8 cellular contexts compared by ENCODE assay signal in genomic region chr5:79235222-79235577, GRCh38. TPM values are rescaled to one million over a fixed set of nuclear protein-coding genes. Genes with fewer than 3 reads are reported as not detected.
DNase-seq lines count a peak whose midpoint lies in the region; TF ChIP-seq lines count a peak whose summit lies in the region.

No MANE protein-coding gene starts in this region.

- POLR2A ChIA-PET in activated CD4-positive, alpha-beta T cell treated with anti-CD3 and anti-CD28 coated beads, Interleukin-2, amount 10 ng/mL, durations not matched to agents 7 days and 5 days (lab: Charles Lee), result no interaction called here
- POLR2A ChIA-PET in MCF 10A (lab: Yijun Ruan, JAX), result interaction anchor here (0.7 to 4.0 kb wide), 14 partner anchors 9 to 380 kb away, joined by 3 to 25 read pairs (median 4); partner anchors contain the start of gene HOMER1

- no peak for TF ChIP-seq CTCF in MCF 10A (IDR thresholded peaks at IDR 0.05; ENCODE audit: unreplicated experiment)

- H3K27ac Mint-ChIP-seq in activated CD4-positive, alpha-beta T cell treated with anti-CD3 and anti-CD28 coated beads, Interleukin-2, amount 10 ng/mL, durations not matched to agents 7 days and 5 days, result peak overlapping the region; percentile 96
- H3K27ac Mint-ChIP-seq in IgD-negative memory B cell (peak overlapping the region; percentile 96 to 99 (median 99)), MCF 10A (ENCODE audit: low read depth, unreplicated experiment) (peak overlapping the region; percentile 98)

- no peaks in the 10 kb centered on the region for H3K9me3 Mint-ChIP-seq in activated CD4-positive, alpha-beta T cell treated with anti-CD3 and anti-CD28 coated beads, Interleukin-2, amount 10 ng/mL, durations not matched to agents 7 days and 5 days
- no peaks in the 10 kb centered on the region for H3K9me3 Mint-ChIP-seq in IgD-negative memory B cell
- no peaks in the 10 kb centered on the region for H3K9me3 Mint-ChIP-seq in MCF 10A (ENCODE audit: unreplicated experiment)

- no peaks in the 10 kb centered on the region for H3K36me3 Mint-ChIP-seq in activated CD4-positive, alpha-beta T cell treated with anti-CD3 and anti-CD28 coated beads, Interleukin-2, amount 10 ng/mL, durations not matched to agents 7 days and 5 days (ENCODE audit: low read depth)
- H3K36me3 Mint-ChIP-seq in IgD-negative memory B cell (no peaks in the 10 kb centered on the region), MCF 10A (ENCODE audit: insufficient read depth, unreplicated experiment) (peaks cover 7% of the 10 kb centered on the region)

- CTCF ChIA-PET in activated CD4-positive, alpha-beta T cell treated with anti-CD3 and anti-CD28 coated beads, Interleukin-2, amount 10 ng/mL, durations not matched to agents 7 days and 5 days (lab: Charles Lee), result no interaction called here
- CTCF ChIA-PET in MCF 10A (lab: Yijun Ruan, JAX), result interaction anchor here (0.6 to 1.4 kb wide), 5 partner anchors 35 to 231 kb away, joined by 3 to 15 read pairs (median 4); no protein-coding TSS in a partner anchor

- H3K4me1 Mint-ChIP-seq in activated CD4-positive, alpha-beta T cell treated with anti-CD3 and anti-CD28 coated beads, Interleukin-2, amount 10 ng/mL, durations not matched to agents 7 days and 5 days, result peaks cover 22% of the 10 kb centered on the region
- H3K4me1 Mint-ChIP-seq in IgD-negative memory B cell, result peaks cover 14 to 29% (median 18%) of the 10 kb centered on the region in 3 donors
- no peaks in the 10 kb centered on the region for H3K4me1 Mint-ChIP-seq in MCF 10A (ENCODE audit: insufficient read depth, unreplicated experiment)

- H3K4me3 Mint-ChIP-seq in activated CD4-positive, alpha-beta T cell treated with anti-CD3 and anti-CD28 coated beads, Interleukin-2, amount 10 ng/mL, durations not matched to agents 7 days and 5 days, result peak overlapping the region; percentile 90
- H3K4me3 Mint-ChIP-seq in IgD-negative memory B cell (peak overlapping the region; percentile 91 to 98 (median 97)), MCF 10A (ENCODE audit: unreplicated experiment) (peak overlapping the region; percentile 95)

- intact Hi-C loops in MCF 10A (cut with micrococcal nuclease), result loop anchor here (1.0 to 5.0 kb wide), 3 partner anchors 82 to 278 kb away; no protein-coding TSS in a partner anchor

- no TSS peak for BruUV-seq in MCF 10A (replicated peaks; lab: Mats Ljungman, UMichigan)

- in situ Hi-C loops in G401 (cut with HindIII; ENCODE audit: low sequenced_read_pairs), result no loop called here

- peak; percentile 17 for DNase-seq in activated CD4-positive, alpha-beta T cell treated with anti-CD3 and anti-CD28 coated beads, Interleukin-2, amount 10 ng/mL, durations not matched to agents 7 days and 5 days
- no peak for DNase-seq in activated CD4-positive, alpha-beta T cell treated with anti-CD3 and anti-CD28 coated beads, Interleukin-2, amount 50 U/mL, for 48 hours
- peak; percentile 48 for DNase-seq in MCF 10A (ENCODE audit: unreplicated experiment)
- DNase-seq in medulla oblongata (ENCODE audit: extremely low spot score), result peak; percentile 19
- no peak for DNase-seq in G401 (ENCODE audit: low spot score)
- DNase-seq in GM19238 (ENCODE audit: insufficient read length, low spot score), result no peak
- DNase-seq in dermis blood vessel endothelial cell, result no peak

- no peaks in the 10 kb centered on the region for H3K27me3 Mint-ChIP-seq in activated CD4-positive, alpha-beta T cell treated with anti-CD3 and anti-CD28 coated beads, Interleukin-2, amount 10 ng/mL, durations not matched to agents 7 days and 5 days
- no peaks in the 10 kb centered on the region for H3K27me3 Mint-ChIP-seq in IgD-negative memory B cell
- H3K27me3 Mint-ChIP-seq in MCF 10A (ENCODE audit: insufficient read depth, unreplicated experiment), result no peaks in the 10 kb centered on the region

RNA-seq across cellular contexts. Expression of gene JMY, which starts 0.7 kb away (rescaled TPM):
- 1 to 10 TPM; 4.5 to 4.8 TPM for total RNA-seq in activated CD4-positive, alpha-beta T cell treated with anti-CD3 and anti-CD28 coated beads, Interleukin-2, amount 10 ng/mL, durations not matched to agents 7 days and 5 days
- 4.6 TPM for polyA plus RNA-seq in IgD-negative memory B cell
- total RNA-seq in MCF 10A (2022) (16.8 and 19.3 TPM in 2 replicates), dermis blood vessel endothelial cell (12.5 and 13.8 TPM in 2 replicates)
- 5.2 and 7.2 TPM in 2 replicates for total RNA-seq in G401 (2014; rRNA removed; shearing (Covaris generic))

Comparison
In these comparisons a context has a peak if more than half of its experiments do, and no peak if none do; other contexts are left out.
1. DNase-seq: peak in activated CD4-positive, alpha-beta T cell treated with anti-CD3 and anti-CD28 coated beads, Interleukin-2, amount 10 ng/mL, durations not matched to agents 7 days and 5 days (single experiment), MCF 10A (single experiment) and medulla oblongata (single experiment); none in activated CD4-positive, alpha-beta T cell treated with anti-CD3 and anti-CD28 coated beads, Interleukin-2, amount 50 U/mL, for 48 hours (0 of 2), G401 (single experiment), GM19238 (single experiment) and dermis blood vessel endothelial cell (single experiment).
2. Peak in every context shown above with its lines, with median percentiles within 50 percentile points of each other: H3K27ac Mint-ChIP-seq and H3K4me3 Mint-ChIP-seq.